ENCODE assay signal across 9 cellular contexts in the genomic region with DNA sequence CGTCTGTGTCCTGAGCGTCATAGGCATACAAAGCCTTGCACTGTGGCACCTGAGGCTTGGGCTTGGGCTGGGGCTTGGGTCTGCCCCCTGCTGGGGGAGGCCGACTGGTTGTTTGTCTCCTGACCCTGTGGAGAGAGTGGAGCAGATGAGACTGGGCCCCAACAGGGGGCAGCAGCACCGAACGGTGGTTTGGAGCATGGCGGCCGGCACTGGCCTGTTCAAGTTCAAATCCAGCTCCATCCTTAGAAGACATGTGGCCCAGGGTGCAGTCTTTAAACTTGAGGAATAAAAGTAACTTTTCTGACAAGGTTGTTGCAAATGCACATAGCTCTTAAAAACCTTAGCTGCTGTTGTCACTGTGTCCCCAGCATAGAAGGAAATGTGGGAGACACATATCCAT. TPM values are rescaled to one million over a fixed set of nuclear protein-coding genes. Genes with fewer than 3 reads are reported as not detected.
A peak's percentile ranks its signal among the peaks of the same experiment; 100 is the strongest.
DNase-seq lines count a peak whose midpoint lies in the region; ATAC-seq lines count a peak whose summit lies in the region.
"Had no signal": no experiment of that assay in that cellular context is flagged by ENCODE, and none has a peak within 500 bp of the region (broad histone marks: within the 10 kb centered on the region; RNA-seq: fewer than 3 reads in every experiment).

No MANE protein-coding gene starts in this region.

- no peaks in the 10 kb centered on the region for H3K27me3 ChIP-seq in HAP-1 (ENCODE audit: low read depth)

- peaks cover 2 to 11% of the 10 kb centered on the region in 2 donors for H3K36me3 Mint-ChIP-seq in activated T-cell treated with anti-CD3 and anti-CD28 coated beads, Interleukin-2, amount 50 U/mL, for 72 hours (ENCODE audit: insufficient read depth in 2 of 2)
- H3K36me3 Mint-ChIP-seq: activated naive CD8-positive, alpha-beta T cell had no signal

- H3K4me3 Mint-ChIP-seq in activated T-cell treated with anti-CD3 and anti-CD28 coated beads, Interleukin-2, amount 50 U/mL, for 72 hours: no peak overlapping the region
- H3K4me3 Mint-ChIP-seq: activated naive CD8-positive, alpha-beta T cell had no signal

- H3K4me1 ChIP-seq in HAP-1: no peaks in the 10 kb centered on the region

- DNase-seq in Daoy (ENCODE audit: low read depth) (peak; percentile 75), HAP-1 (ENCODE audit: low spot score in 2 of 2) (peak; percentile 49 to 85), OCI-M1 (lab: John Stamatoyannopoulos, UW) (peak; percentile 86), glomerular endothelial cell (ENCODE audit: extremely low read depth, low read depth, low spot score) (peak; percentile 22), NCI-H1048 (lab: John Stamatoyannopoulos, UW) (no peak), NCI-H2081 treated with DMSO at 0.1 percent for 48 hours (lab: John Stamatoyannopoulos, UW) (no peak)
- DNase-seq in activated T-cell treated with anti-CD3 and anti-CD28 coated beads, Interleukin-2, amount 50 U/mL, for 72 hours: peak; percentile 59 to 66
- peak; percentile 19 to 35 for DNase-seq in stimulated activated CD4-positive, alpha-beta T cell treated with anti-CD3 and anti-CD28 coated beads, Interleukin-12 subunit alpha, Interleukin-12 subunit beta, amount 100 ng/mL, for 24 hours (ENCODE audit: low read depth in 2 of 2)

- ATAC-seq in activated T-cell treated with anti-CD3 and anti-CD28 coated beads, Interleukin-2, amount 50 U/mL, for 72 hours (replicated peaks in 1 of 2): peak; percentile 81 to 86

- peaks cover 19% of the 10 kb centered on the region for H3K4me1 Mint-ChIP-seq in activated T-cell treated with anti-CD3 and anti-CD28 coated beads, Interleukin-2, amount 50 U/mL, for 72 hours (ENCODE audit: low read depth)

- no peak overlapping the region for H3K27ac Mint-ChIP-seq in activated T-cell treated with anti-CD3 and anti-CD28 coated beads, Interleukin-2, amount 50 U/mL, for 72 hours
- H3K27ac Mint-ChIP-seq: activated naive CD8-positive, alpha-beta T cell had no signal

- H3K27me3 Mint-ChIP-seq in activated T-cell treated with anti-CD3 and anti-CD28 coated beads, Interleukin-2, amount 50 U/mL, for 72 hours (ENCODE audit: low read depth): no peaks in the 10 kb centered on the region
- H3K27me3 Mint-ChIP-seq: activated naive CD8-positive, alpha-beta T cell had no signal

- no peak overlapping the region for H3K4me3 ChIP-seq in HAP-1

- H3K9me3 ChIP-seq in HAP-1: no peaks in the 10 kb centered on the region

- peaks cover 58% of the 10 kb centered on the region for H3K36me3 ChIP-seq in HAP-1 (replicated peaks)

- in situ Hi-C loops in HAP-1 (cut with MboI; ENCODE audit: low sequenced_read_pairs): no loop called here

- no peaks in the 10 kb centered on the region for H3K9me3 Mint-ChIP-seq in activated T-cell treated with anti-CD3 and anti-CD28 coated beads, Interleukin-2, amount 50 U/mL, for 72 hours

RNA-seq across cellular contexts. Expression of a gene that starts 33.3 kb away (rescaled TPM):
- 124 and 128 TPM in 2 replicates for total RNA-seq in Daoy (2014; rRNA removed; shearing (Covaris generic))
- 10 to 100 TPM; 65.9 to 77.8 TPM for total RNA-seq in activated T-cell treated with anti-CD3 and anti-CD28 coated beads, Interleukin-2, amount 50 U/mL, for 72 hours
- 8.9 and 22.3 TPM in 2 replicates for total RNA-seq in glomerular endothelial cell

Comparison
In these comparisons a context has a peak if more than half of its experiments do, and no peak if none do; other contexts are left out.
1. DNase-seq: peak in Daoy (single experiment), HAP-1 (2 of 2), OCI-M1 (single experiment), activated T-cell treated with anti-CD3 and anti-CD28 coated beads, Interleukin-2, amount 50 U/mL, for 72 hours (2 of 2), glomerular endothelial cell (single experiment) and stimulated activated CD4-positive, alpha-beta T cell treated with anti-CD3 and anti-CD28 coated beads, Interleukin-12 subunit alpha, Interleukin-12 subunit beta, amount 100 ng/mL, for 24 hours (2 of 2); none in NCI-H1048 (single experiment) and NCI-H2081 treated with DMSO at 0.1 percent for 48 hours (single experiment).